In the genomic region with DNA sequence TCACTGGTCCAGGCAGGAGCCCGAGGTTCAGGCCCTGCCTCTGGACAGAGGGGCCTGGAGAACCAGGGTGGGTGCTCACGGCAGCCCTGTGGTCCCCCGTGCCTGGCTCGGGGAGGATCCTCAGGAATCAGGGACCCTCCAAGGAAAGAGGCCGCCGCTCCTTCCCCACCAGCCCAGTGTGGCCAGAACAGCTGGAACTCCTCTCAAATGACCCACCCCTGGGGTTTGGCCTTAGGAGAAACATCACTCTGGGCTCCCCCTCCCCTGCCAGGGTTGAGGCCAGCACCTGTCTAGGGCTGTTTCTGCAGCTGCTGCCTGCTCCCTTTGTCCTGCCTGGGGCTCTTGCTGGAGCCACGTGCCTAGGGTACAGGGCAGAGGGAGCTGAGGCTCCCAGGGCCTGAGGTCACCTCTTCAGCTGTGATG, we compare ENCODE assay signal across 20 cellular contexts. TPM values are rescaled to one million over a fixed set of nuclear protein-coding genes. Genes with fewer than 3 reads are reported as not detected.
DNase-seq lines count a peak whose midpoint lies in the region; ATAC-seq, FAIRE-seq and TF ChIP-seq lines count a peak whose summit lies in the region.
"Had no signal": no experiment of that assay in that cellular context is flagged by ENCODE, and none has a peak within 500 bp of the region (broad histone marks: within the 10 kb centered on the region; RNA-seq: fewer than 3 reads in every experiment).

No MANE protein-coding gene starts in this region.

- no peaks in the 10 kb centered on the region for H3K27me3 ChIP-seq in Panc1 (ENCODE audit: control insufficient read depth, insufficient read depth, low read length)
- H3K27me3 ChIP-seq in CD8-positive, alpha-beta T cell (ENCODE audit: insufficient read depth, low read length) = no peaks in the 10 kb centered on the region
- H3K27me3 ChIP-seq: vagina had no signal

- ATAC-seq in natural killer cell treated with Interleukin-12 subunit alpha and Interleukin-12 subunit beta and Interleukin-15 and Interleukin-18, amount 100 ng/mL, for 72 hours = no peak
- no peak for ATAC-seq in natural killer cell
- peak; percentile 35 for ATAC-seq in Panc1
- no peak for ATAC-seq in CD8-positive, alpha-beta T cell

- H3K27ac ChIP-seq in Panc1 (ENCODE audit: low read length) (no peak overlapping the region), kidney (ENCODE audit: low read depth in 2 of 2, low read length in 2 of 2) (no peak overlapping the region)
- no peak overlapping the region for H3K27ac ChIP-seq in CD8-positive, alpha-beta T cell (ENCODE audit: low read depth, low read length)
- H3K27ac ChIP-seq: lower lobe of right lung, vagina had no signal

- H3K27me3 Mint-ChIP-seq in natural killer cell treated with Interleukin-12 subunit alpha and Interleukin-12 subunit beta and Interleukin-15 and Interleukin-18, amount 100 ng/mL, for 72 hours = no peaks in the 10 kb centered on the region
- no peaks in the 10 kb centered on the region for H3K27me3 Mint-ChIP-seq in natural killer cell (ENCODE audit: low read depth in 2 of 2)
- no peaks in the 10 kb centered on the region for H3K27me3 Mint-ChIP-seq in CD8-positive, alpha-beta T cell (ENCODE audit: low read depth)

- TF ChIP-seq CTCF in natural killer cell (IDR thresholded peaks at IDR 0.05) (no peak), Panc1 (IDR thresholded peaks at IDR 0.05) (no peak), kidney (IDR thresholded peaks at IDR 0.05; ENCODE audit: borderline replicate concordance, extremely low read depth, insufficient read depth) (no peak)
- no peak for TF ChIP-seq CTCF in CD8-positive, alpha-beta T cell (IDR thresholded peaks at IDR 0.05)

- H3K27ac Mint-ChIP-seq in natural killer cell treated with Interleukin-12 subunit alpha and Interleukin-12 subunit beta and Interleukin-15 and Interleukin-18, amount 100 ng/mL, for 72 hours = no peak overlapping the region
- H3K27ac Mint-ChIP-seq in natural killer cell = no peak overlapping the region
- no peak overlapping the region for H3K27ac Mint-ChIP-seq in CD8-positive, alpha-beta T cell

- H3K4me1 ChIP-seq in Panc1 (ENCODE audit: control insufficient read depth, insufficient read depth, low read length) (no peaks in the 10 kb centered on the region), kidney (ENCODE audit: control insufficient read depth in 1 of 2, insufficient read depth in 1 of 2, low read depth in 1 of 2, low read length in 2 of 2) (no peaks in the 10 kb centered on the region)
- no peaks in the 10 kb centered on the region for H3K4me1 ChIP-seq in CD8-positive, alpha-beta T cell (ENCODE audit: insufficient read depth, low read length)
- H3K4me1 ChIP-seq: vagina had no signal

- no peak for FAIRE-seq in kidney (lab: Jason Lieb, UNC)
- FAIRE-seq: frontal cortex, RCC 7860 had no signal

- in situ Hi-C loops in Panc1 (cut with HindIII; ENCODE audit: low pct_unique_long_range_greater_than_20kb, low sequenced_read_pairs) = no loop called here

- H3K4me1 Mint-ChIP-seq in natural killer cell treated with Interleukin-12 subunit alpha and Interleukin-12 subunit beta and Interleukin-15 and Interleukin-18, amount 100 ng/mL, for 72 hours (ENCODE audit: low read depth in 2 of 2) = no peaks in the 10 kb centered on the region
- no peaks in the 10 kb centered on the region for H3K4me1 Mint-ChIP-seq in natural killer cell
- no peaks in the 10 kb centered on the region for H3K4me1 Mint-ChIP-seq in CD8-positive, alpha-beta T cell (ENCODE audit: low read depth)

- DNase-seq in natural killer cell treated with Interleukin-12 subunit alpha and Interleukin-12 subunit beta and Interleukin-15 and Interleukin-18, amount 100 ng/mL, for 72 hours (ENCODE audit: low spot score) = peak; percentile 53
- no peak for DNase-seq in natural killer cell
- no peak for DNase-seq in Panc1 (ENCODE audit: low read depth, low spot score)
- DNase-seq in kidney = peak; percentile 49
- DNase-seq in A172 (ENCODE audit: low spot score) = no peak
- DNase-seq in NAMALWA (ENCODE audit: low spot score) = no peak
- DNase-seq in NCI-H446 (lab: John Stamatoyannopoulos, UW) = no peak
- DNase-seq in CD8-positive, alpha-beta T cell = no peak
- DNase-seq: activated CD4-positive, alpha-beta T cell treated with anti-CD3 and anti-CD28 coated beads for 1 hour; activated gamma-delta T cell treated with Interleukin-2 at 50 U/mL for 16 hours; aorta; GOT3; Kasumi-1; lower lobe of right lung; NCI-H1436 treated with DMSO at 0.1 percent for 48 hours; NCI-H82 had no signal

- H3K9ac ChIP-seq in kidney (ENCODE audit: low read length in 2 of 2) = no peak overlapping the region

- no peak overlapping the region for H3K4me3 ChIP-seq in Panc1 (ENCODE audit: low read depth in 2 of 2, low read length in 2 of 2)
- H3K4me3 ChIP-seq in kidney (ENCODE audit: low read length in 2 of 2) = no peak overlapping the region
- H3K4me3 ChIP-seq in CD8-positive, alpha-beta T cell (ENCODE audit: low read depth, low read length) = no peak overlapping the region
- H3K4me3 ChIP-seq: lower lobe of right lung, vagina had no signal

- H3K9me3 ChIP-seq in Panc1 (ENCODE audit: control insufficient read depth, insufficient read depth, low read depth, low read length) (no peaks in the 10 kb centered on the region), kidney (ENCODE audit: control insufficient read depth in 1 of 2, low read length in 2 of 2) (no peaks in the 10 kb centered on the region)
- no peaks in the 10 kb centered on the region for H3K9me3 ChIP-seq in CD8-positive, alpha-beta T cell (ENCODE audit: low read length)
- H3K9me3 ChIP-seq: lower lobe of right lung, vagina had no signal

- H3K4me3 Mint-ChIP-seq in natural killer cell treated with Interleukin-12 subunit alpha and Interleukin-12 subunit beta and Interleukin-15 and Interleukin-18, amount 100 ng/mL, for 72 hours = no peak overlapping the region
- no peak overlapping the region for H3K4me3 Mint-ChIP-seq in natural killer cell
- no peak overlapping the region for H3K4me3 Mint-ChIP-seq in CD8-positive, alpha-beta T cell

- no TSS peak for BruUV-seq in Panc1 (replicated peaks; lab: Mats Ljungman, UMichigan)

- POLR2A ChIA-PET in Panc1 (lab: Charles Lee) = no interaction called here
- POLR2A ChIA-PET in CD8-positive, alpha-beta T cell (lab: Charles Lee) = no interaction called here

- intact Hi-C loops in natural killer cell (cut with micrococcal nuclease) = no loop called here
- intact Hi-C loops in Panc1 (cut with micrococcal nuclease; ENCODE audit: unreplicated experiment) = no loop called here
- intact Hi-C loops in kidney (cut with DNase I) = no loop called here
- intact Hi-C loops in CD8-positive, alpha-beta T cell (cut with DNase I, micrococcal nuclease) = no loop called here

- CTCF ChIA-PET in Panc1 (lab: Charles Lee) = no interaction called here
- CTCF ChIA-PET in CD8-positive, alpha-beta T cell (lab: Charles Lee) = interaction anchor here (1.7 kb wide), 1 partner anchor 8 kb away, joined by 4 read pairs; no protein-coding TSS in a partner anchor

- H3K36me3 Mint-ChIP-seq in natural killer cell treated with Interleukin-12 subunit alpha and Interleukin-12 subunit beta and Interleukin-15 and Interleukin-18, amount 100 ng/mL, for 72 hours = no peaks in the 10 kb centered on the region
- no peaks in the 10 kb centered on the region for H3K36me3 Mint-ChIP-seq in natural killer cell
- H3K36me3 Mint-ChIP-seq in CD8-positive, alpha-beta T cell = peaks cover 42% of the 10 kb centered on the region

- H3K36me3 ChIP-seq in Panc1 (ENCODE audit: control insufficient read depth, insufficient read depth, low read length) = no peaks in the 10 kb centered on the region; the same call in 1 of the 2 replicates
- H3K36me3 ChIP-seq in kidney (ENCODE audit: control insufficient read depth in 1 of 2, insufficient read depth in 2 of 2, low read length in 2 of 2) = peaks cover 4 to 25% of the 10 kb centered on the region in 2 donors
- H3K36me3 ChIP-seq in CD8-positive, alpha-beta T cell (ENCODE audit: insufficient read depth, low read length) = peaks cover 9% of the 10 kb centered on the region

- H3K9me3 Mint-ChIP-seq in natural killer cell treated with Interleukin-12 subunit alpha and Interleukin-12 subunit beta and Interleukin-15 and Interleukin-18, amount 100 ng/mL, for 72 hours = no peaks in the 10 kb centered on the region
- H3K9me3 Mint-ChIP-seq in natural killer cell = no peaks in the 10 kb centered on the region
- no peaks in the 10 kb centered on the region for H3K9me3 Mint-ChIP-seq in CD8-positive, alpha-beta T cell
- H3K9me3 Mint-ChIP-seq: neural crest cell had no signal

RNA-seq across cellular contexts. Expression of a gene that starts 27.9 kb away (rescaled TPM):
- 10 to 100 TPM; 15.6 to 32.1 TPM for total RNA-seq in natural killer cell treated with Interleukin-12 subunit alpha and Interleukin-12 subunit beta and Interleukin-15 and Interleukin-18, amount 100 ng/mL, for 72 hours
- total RNA-seq in natural killer cell (1 to 10 TPM; 3.7 to 6.4 (median 4.8) TPM), Panc1 (2021; ENCODE audit: unreplicated experiment) (327 TPM), kidney (41.8 TPM)
- 487 TPM for polyA plus RNA-seq in Panc1 (2012; ENCODE audit: insufficient read length)
- polyA plus RNA-seq in kidney (ENCODE audit: insufficient read depth, low read depth, low replicate concordance) = 22.5 TPM
- 207 and 208 TPM in 2 replicates for total RNA-seq in A172 (2014; rRNA removed; shearing (Covaris generic))
- 1 to 10 TPM; 7.5 to 8.0 TPM for total RNA-seq in CD8-positive, alpha-beta T cell

Comparison
In these comparisons a context has a peak if more than half of its experiments do, and no peak if none do; other contexts are left out.
1. DNase-seq: peak in natural killer cell treated with Interleukin-12 subunit alpha and Interleukin-12 subunit beta and Interleukin-15 and Interleukin-18, amount 100 ng/mL, for 72 hours (single experiment) and kidney (single experiment); none in natural killer cell (single experiment), Panc1 (single experiment), A172 (single experiment), NAMALWA (single experiment), NCI-H446 (0 of 2) and CD8-positive, alpha-beta T cell (0 of 7).